In genomic region chr11:92130432-92130831, GRCh38 we compare ENCODE assay signal across 23 cellular contexts.
DNase-seq lines count a peak whose midpoint lies in the region; ATAC-seq and TF ChIP-seq lines count a peak whose summit lies in the region.
"Had no signal": no experiment of that assay in that cellular context is flagged by ENCODE, and none has a peak within 500 bp of the region (broad histone marks: within the 10 kb centered on the region; RNA-seq: fewer than 3 reads in every experiment).

No MANE protein-coding gene starts in this region.

- ATAC-seq in RWPE2 (ENCODE audit: low read depth) (peak; percentile 80), GM19452 (IDR thresholded peaks at IDR 0.05; ENCODE audit: unreplicated experiment) (no peak)
- ATAC-seq: activated CD8-positive, alpha-beta T cell treated with anti-CD3 and anti-CD28 coated beads for 36 hours; lower lobe of right lung had no signal

- H3K27ac ChIP-seq in RWPE2 (ENCODE audit: poor library complexity, severe bottlenecking) (peak overlapping the region; percentile 98), left ventricle myocardium inferior (replicated peaks) (no peak overlapping the region)
- H3K27ac ChIP-seq: lower lobe of right lung, neutrophil, PC-9 had no signal

- DNase-seq in GM04504 (ENCODE audit: low read depth) (peak; percentile 29), RWPE2 (ENCODE audit: low spot score) (no peak), epithelial cell of proximal tubule (ENCODE audit: low read depth) (peak; percentile 54), renal cortical epithelial cell (ENCODE audit: low read depth) (peak; percentile 72), cerebellar nuclear complex (lab: John Stamatoyannopoulos, UW) (no peak), A172 (ENCODE audit: low spot score) (no peak), left ventricle myocardium inferior (no peak)
- DNase-seq: activated B cell treated with CpG ODN at 0.5 μM for 24 hours; activated CD8-positive, alpha-beta T cell treated with anti-CD3 and anti-CD28 coated beads for 36 hours; activated naive CD4-positive, alpha-beta T cell; activated T-cell treated with anti-CD3 and anti-CD28 coated beads, Interleukin-2, amount 50 U/mL, for 1 hour; amygdala; BE2C; Caco-2; effector memory CD4-positive, alpha-beta T cell; lower lobe of right lung; NCI-H1694 treated with DMSO at 0.1 percent for 48 hours; NCI-H774; PC-9; stimulated activated CD4-positive, alpha-beta T cell treated with anti-CD3 and anti-CD28 coated beads, Interleukin-12 subunit alpha, Interleukin-12 subunit beta, amount 100 ng/mL, for 4 hours; substantia nigra had no signal

- intact Hi-C loops in left ventricle myocardium inferior (cut with micrococcal nuclease) = no loop called here

- H3K36me3 ChIP-seq in RWPE2 (ENCODE audit: low read depth) (no peaks in the 10 kb centered on the region), left ventricle myocardium inferior (no peaks in the 10 kb centered on the region)
- H3K36me3 ChIP-seq: BE2C, lower lobe of right lung, neutrophil had no signal

- H3K9me3 ChIP-seq in RWPE2 (ENCODE audit: severe bottlenecking) = no peaks in the 10 kb centered on the region
- no peaks in the 10 kb centered on the region for H3K9me3 ChIP-seq in left ventricle myocardium inferior (replicated peaks)
- H3K9me3 ChIP-seq: BE2C, Caco-2, lower lobe of right lung, neutrophil had no signal

- no peak for TF ChIP-seq CTCF in RWPE2 (IDR thresholded peaks at IDR 0.05; ENCODE audit: poor library complexity, severe bottlenecking)
- TF ChIP-seq CTCF in epithelial cell of proximal tubule (conservative IDR thresholded peaks at IDR 0.05; ENCODE audit: low read depth, low read length) = no peak
- no peak for TF ChIP-seq CTCF in left ventricle myocardium inferior (IDR thresholded peaks at IDR 0.05; ENCODE audit: borderline replicate concordance)

- H3K4me1 ChIP-seq in RWPE2 (ENCODE audit: insufficient read depth, poor library complexity, severe bottlenecking) = peaks cover 26% of the 10 kb centered on the region
- H3K4me1 ChIP-seq in left ventricle myocardium inferior = no peaks in the 10 kb centered on the region
- H3K4me1 ChIP-seq: BE2C, Caco-2, lower lobe of right lung had no signal

- H3K4me3 ChIP-seq in RWPE2 (ENCODE audit: severe bottlenecking) = no peak overlapping the region
- H3K4me3 ChIP-seq in epithelial cell of proximal tubule (ENCODE audit: low read depth, low read length) = no peak overlapping the region
- H3K4me3 ChIP-seq in left ventricle myocardium inferior = no peak overlapping the region
- H3K4me3 ChIP-seq: lower lobe of right lung, PC-9 had no signal

- no peaks in the 10 kb centered on the region for H3K27me3 ChIP-seq in RWPE2 (ENCODE audit: insufficient read depth, poor library complexity, severe bottlenecking)
- H3K27me3 ChIP-seq in left ventricle myocardium inferior (ENCODE audit: low read depth) = no peaks in the 10 kb centered on the region
- H3K27me3 ChIP-seq: BE2C, neutrophil had no signal

Comparison
In these comparisons a context has a peak if more than half of its experiments do, and no peak if none do; other contexts are left out.
1. DNase-seq: peak in GM04504 (single experiment), epithelial cell of proximal tubule (single experiment) and renal cortical epithelial cell (single experiment); none in RWPE2 (single experiment), cerebellar nuclear complex (0 of 2), A172 (single experiment) and left ventricle myocardium inferior (single experiment).